In the genomic region with DNA sequence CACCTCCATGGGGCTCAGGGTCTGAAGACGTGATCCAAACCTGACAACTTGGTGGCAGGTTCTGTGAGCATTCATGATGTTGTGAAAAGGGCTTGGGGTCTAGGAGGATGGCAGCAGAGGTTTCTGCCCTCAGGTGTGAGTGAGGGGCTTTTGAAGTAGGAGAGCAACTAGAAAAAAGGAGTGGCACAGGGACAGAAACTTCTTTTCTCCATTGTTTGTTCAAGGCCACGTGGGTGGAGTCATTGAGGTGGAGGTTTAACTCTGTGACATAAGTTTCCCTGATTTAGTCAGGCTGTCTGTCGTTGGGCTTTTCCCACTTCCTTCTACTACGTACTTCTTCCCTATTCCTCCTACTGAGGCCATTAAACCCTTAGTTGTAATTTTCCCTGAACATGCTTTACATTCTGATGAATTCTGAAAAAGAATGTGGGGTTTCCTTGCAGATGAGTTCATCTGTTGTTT, we compare ENCODE assay signal across 1 cellular context.
TF ChIP-seq lines count a peak whose summit lies in the region.

No MANE protein-coding gene starts in this region.

TF ChIP-seq in HEK293, 187 proteins besides CTCF, POLR2A, EP300 and RAD21 (continued from another document):
- TF ChIP-seq, protein P1, sequence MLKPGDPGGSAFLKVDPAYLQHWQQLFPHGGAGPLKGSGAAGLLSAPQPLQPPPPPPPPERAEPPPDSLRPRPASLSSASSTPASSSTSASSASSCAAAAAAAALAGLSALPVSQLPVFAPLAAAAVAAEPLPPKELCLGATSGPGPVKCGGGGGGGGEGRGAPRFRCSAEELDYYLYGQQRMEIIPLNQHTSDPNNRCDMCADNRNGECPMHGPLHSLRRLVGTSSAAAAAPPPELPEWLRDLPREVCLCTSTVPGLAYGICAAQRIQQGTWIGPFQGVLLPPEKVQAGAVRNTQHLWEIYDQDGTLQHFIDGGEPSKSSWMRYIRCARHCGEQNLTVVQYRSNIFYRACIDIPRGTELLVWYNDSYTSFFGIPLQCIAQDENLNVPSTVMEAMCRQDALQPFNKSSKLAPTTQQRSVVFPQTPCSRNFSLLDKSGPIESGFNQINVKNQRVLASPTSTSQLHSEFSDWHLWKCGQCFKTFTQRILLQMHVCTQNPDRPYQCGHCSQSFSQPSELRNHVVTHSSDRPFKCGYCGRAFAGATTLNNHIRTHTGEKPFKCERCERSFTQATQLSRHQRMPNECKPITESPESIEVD (tag by site-specific recombination; IDR thresholded peaks at IDR 0.05) = 0 out of 2 replicates have a peak, but pooled peaks have one; percentile 27
- TF ChIP-seq, protein P2, sequence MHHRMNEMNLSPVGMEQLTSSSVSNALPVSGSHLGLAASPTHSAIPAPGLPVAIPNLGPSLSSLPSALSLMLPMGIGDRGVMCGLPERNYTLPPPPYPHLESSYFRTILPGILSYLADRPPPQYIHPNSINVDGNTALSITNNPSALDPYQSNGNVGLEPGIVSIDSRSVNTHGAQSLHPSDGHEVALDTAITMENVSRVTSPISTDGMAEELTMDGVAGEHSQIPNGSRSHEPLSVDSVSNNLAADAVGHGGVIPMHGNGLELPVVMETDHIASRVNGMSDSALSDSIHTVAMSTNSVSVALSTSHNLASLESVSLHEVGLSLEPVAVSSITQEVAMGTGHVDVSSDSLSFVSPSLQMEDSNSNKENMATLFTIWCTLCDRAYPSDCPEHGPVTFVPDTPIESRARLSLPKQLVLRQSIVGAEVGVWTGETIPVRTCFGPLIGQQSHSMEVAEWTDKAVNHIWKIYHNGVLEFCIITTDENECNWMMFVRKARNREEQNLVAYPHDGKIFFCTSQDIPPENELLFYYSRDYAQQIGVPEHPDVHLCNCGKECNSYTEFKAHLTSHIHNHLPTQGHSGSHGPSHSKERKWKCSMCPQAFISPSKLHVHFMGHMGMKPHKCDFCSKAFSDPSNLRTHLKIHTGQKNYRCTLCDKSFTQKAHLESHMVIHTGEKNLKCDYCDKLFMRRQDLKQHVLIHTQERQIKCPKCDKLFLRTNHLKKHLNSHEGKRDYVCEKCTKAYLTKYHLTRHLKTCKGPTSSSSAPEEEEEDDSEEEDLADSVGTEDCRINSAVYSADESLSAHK (tag by site-specific recombination; IDR thresholded peaks at IDR 0.05) = peak; percentile 74; the same call in 1 of the 2 replicates
- no peak for TF ChIP-seq ZNF707 (tag by site-specific recombination; IDR thresholded peaks at IDR 0.05)
